In genomic region chr17:41538565-41538991, GRCh38 we compare ENCODE assay signal across 11 cellular contexts.
DNase-seq lines count a peak whose midpoint lies in the region; ATAC-seq and TF ChIP-seq lines count a peak whose summit lies in the region.
"Had no signal": no experiment of that assay in that cellular context is flagged by ENCODE, and none has a peak within 500 bp of the region (broad histone marks: within the 10 kb centered on the region; RNA-seq: fewer than 3 reads in every experiment).

No MANE protein-coding gene starts in this region.

- peak; percentile 84 for ATAC-seq in SK-N-SH treated with all-trans-retinoic acid at 6 μM for 48 hours

- DNase-seq in NCI-H2107 treated with DMSO at 0.1 percent for 48 hours (lab: John Stamatoyannopoulos, UW; ENCODE audit: unreplicated experiment) (peak; percentile 43), NCI-H2107 (lab: John Stamatoyannopoulos, UW) (no peak), islet precursor cell (peak; percentile 89), NCI-H1105 treated with DMSO at 0.1 percent for 48 hours (lab: John Stamatoyannopoulos, UW) (no peak), NOMO-1 (lab: John Stamatoyannopoulos, UW; ENCODE audit: unreplicated experiment in 2 of 2) (no peak), AML-193 (lab: John Stamatoyannopoulos, UW) (no peak), COR-L47 (lab: John Stamatoyannopoulos, UW) (no peak)
- DNase-seq: activated CD4-positive, alpha-beta T cell treated with anti-CD3 and anti-CD28 coated beads, Interleukin-2, amount 10 ng/mL, durations not matched to agents 24 days and 14 days; NCI-H1092 treated with DMSO at 0.1 percent for 48 hours; SW 1271 had no signal

TF ChIP-seq in SK-N-SH treated with all-trans-retinoic acid at 6 μM for 48 hours, 23 proteins besides CTCF, POLR2A, EP300 and RAD21:
- TF ChIP-seq ARNTL (CRISPR knock-in tag; IDR thresholded peaks at IDR 0.05; ENCODE audit: borderline replicate concordance, low read depth) (no peak), TCF4 (CRISPR knock-in tag; IDR thresholded peaks at IDR 0.05; ENCODE audit: borderline replicate concordance) (no peak), ESRRG (CRISPR knock-in tag; IDR thresholded peaks at IDR 0.05) (no peak), CSRNP3 (CRISPR knock-in tag; IDR thresholded peaks at IDR 0.05) (no peak), ZNF70 (CRISPR knock-in tag; IDR thresholded peaks at IDR 0.05) (no peak), PATZ1 (CRISPR knock-in tag; IDR thresholded peaks at IDR 0.05; ENCODE audit: borderline replicate concordance) (no peak), ZNF8 (CRISPR knock-in tag; IDR thresholded peaks at IDR 0.05) (no peak), GLIS3 (CRISPR knock-in tag; IDR thresholded peaks at IDR 0.05) (no peak), ZC3H10 (CRISPR knock-in tag; IDR thresholded peaks at IDR 0.05) (no peak)

Comparison
In these comparisons a context has a peak if more than half of its experiments do, and no peak if none do; other contexts are left out.
1. DNase-seq: peak in NCI-H2107 treated with DMSO at 0.1 percent for 48 hours (single experiment) and islet precursor cell (single experiment); none in NCI-H2107 (single experiment), NCI-H1105 treated with DMSO at 0.1 percent for 48 hours (single experiment), NOMO-1 (0 of 2), AML-193 (0 of 2) and COR-L47 (single experiment).